1 cellular context compared by ENCODE assay signal in the genomic region with DNA sequence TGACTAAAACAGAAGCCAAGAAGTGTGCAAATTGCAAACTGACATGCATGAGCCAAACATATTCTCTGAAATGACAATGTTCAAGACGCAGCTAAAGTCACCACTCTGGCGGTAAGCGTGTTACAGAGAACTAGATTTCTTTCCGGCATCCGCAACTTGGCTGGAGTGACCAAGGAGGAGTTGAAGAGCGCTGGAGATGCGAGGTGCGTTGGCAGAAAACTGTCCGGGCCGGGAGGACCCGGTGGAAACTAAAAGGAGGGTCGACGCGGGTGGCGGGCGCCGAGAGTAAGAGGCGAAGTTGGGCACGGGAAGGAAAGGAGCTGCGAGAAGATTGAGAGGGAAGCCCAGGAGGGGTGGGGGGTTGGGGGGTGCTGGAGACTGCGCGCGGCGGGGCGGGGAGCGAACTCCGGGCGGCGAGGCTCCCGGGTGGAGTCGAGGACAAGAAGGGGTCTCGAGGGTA.
TF ChIP-seq lines count a peak whose summit lies in the region.

No MANE protein-coding gene starts in this region.

TF ChIP-seq in GM12878, 131 proteins besides CTCF, POLR2A, EP300 and RAD21:
- TF ChIP-seq, protein P1, sequence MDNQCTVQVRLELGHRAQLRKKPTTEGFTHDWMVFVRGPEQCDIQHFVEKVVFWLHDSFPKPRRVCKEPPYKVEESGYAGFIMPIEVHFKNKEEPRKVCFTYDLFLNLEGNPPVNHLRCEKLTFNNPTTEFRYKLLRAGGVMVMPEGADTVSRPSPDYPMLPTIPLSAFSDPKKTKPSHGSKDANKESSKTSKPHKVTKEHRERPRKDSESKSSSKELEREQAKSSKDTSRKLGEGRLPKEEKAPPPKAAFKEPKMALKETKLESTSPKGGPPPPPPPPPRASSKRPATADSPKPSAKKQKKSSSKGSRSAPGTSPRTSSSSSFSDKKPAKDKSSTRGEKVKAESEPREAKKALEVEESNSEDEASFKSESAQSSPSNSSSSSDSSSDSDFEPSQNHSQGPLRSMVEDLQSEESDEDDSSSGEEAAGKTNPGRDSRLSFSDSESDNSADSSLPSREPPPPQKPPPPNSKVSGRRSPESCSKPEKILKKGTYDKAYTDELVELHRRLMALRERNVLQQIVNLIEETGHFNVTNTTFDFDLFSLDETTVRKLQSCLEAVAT (IDR thresholded peaks at IDR 0.05): peak; percentile 52; the same call in 1 of the 2 replicates
- TF ChIP-seq MEF2B (IDR thresholded peaks at IDR 0.05; ENCODE audit: partially characterized antibody, poor library complexity, severe bottlenecking): no peak
